ENCODE assay signal across 8 cellular contexts in genomic region chr1:34984435-34985062, GRCh38. TPM values are rescaled to one million over a fixed set of nuclear protein-coding genes. Genes with fewer than 3 reads are reported as not detected.
DNase-seq lines count a peak whose midpoint lies in the region; ATAC-seq and TF ChIP-seq lines count a peak whose summit lies in the region.

No MANE protein-coding gene starts in this region.

- H3K4me3 Mint-ChIP-seq in neural crest cell: peak overlapping the region; percentile 97

- H3K36me3 Mint-ChIP-seq in neural crest cell (ENCODE audit: low read depth): no peaks in the 10 kb centered on the region

- no peaks in the 10 kb centered on the region for H3K9me3 Mint-ChIP-seq in neural crest cell

- TF ChIP-seq CTCF in AG09319 (IDR thresholded peaks at IDR 0.05; ENCODE audit: low read depth, low read length) (no peak), GM12865 (IDR thresholded peaks at IDR 0.05; ENCODE audit: insufficient read depth, low read depth, low read length, missing control alignments) (no peak), WI38 (IDR thresholded peaks at IDR 0.05; ENCODE audit: low read depth, low read length) (no peak), foreskin fibroblast (IDR thresholded peaks at IDR 0.05; ENCODE audit: low read depth, low read length) (no peak), neural crest cell (conservative IDR thresholded peaks at IDR 0.05) (no peak)

- ATAC-seq in HG03378 (IDR thresholded peaks at IDR 0.05; ENCODE audit: unreplicated experiment): no peak

- DNase-seq in AG09319 (ENCODE audit: extremely low read depth, low read depth) (peak; percentile 2), GM12865 (ENCODE audit: low read depth) (peak; percentile 18), HT1080 (ENCODE audit: low read depth) (peak; percentile 23), foreskin fibroblast (peak; percentile 52 to 80), neural crest cell (ENCODE audit: low read depth, low spot score) (no peak), NCI-H2171 (lab: John Stamatoyannopoulos, UW) (no peak)

- no peaks in the 10 kb centered on the region for H3K27me3 Mint-ChIP-seq in neural crest cell (ENCODE audit: low read depth)

- H3K4me3 ChIP-seq in GM12865 (ENCODE audit: low read depth, low read length): peak overlapping the region; percentile 75
- H3K4me3 ChIP-seq in WI38 (ENCODE audit: low read depth, low read length): peak overlapping the region; percentile 71
- peak overlapping the region; percentile 78 to 79 for H3K4me3 ChIP-seq in foreskin fibroblast (ENCODE audit: low read depth in 1 of 2, low read length in 2 of 2)

- peaks cover 8% of the 10 kb centered on the region for H3K4me1 Mint-ChIP-seq in neural crest cell

- peak overlapping the region; percentile 88 for H3K27ac Mint-ChIP-seq in neural crest cell (ENCODE audit: unreplicated experiment)

RNA-seq across cellular contexts. Expression of gene TMEM35B, which starts 0.6 kb away (rescaled TPM):
- 22.1 and 31.2 TPM in 2 replicates for total RNA-seq in HT1080 (2014; rRNA removed; shearing (Covaris generic))
- polyA plus RNA-seq in HT1080 (2015; cell fraction: cytosol; rRNA removed): 44.4 and 46.0 TPM in 2 replicates
- polyA plus RNA-seq in HT1080 (2015; cell fraction: nucleus; rRNA removed): 29.0 and 34.8 TPM in 2 replicates
- 3.6 and 3.9 TPM in 2 replicates for total RNA-seq in neural crest cell

RNA-seq across cellular contexts. Expression of gene ZMYM6, which starts 47.2 kb away (rescaled TPM):
- 4.6 and 6.6 TPM in 2 replicates for total RNA-seq in HT1080 (2014; rRNA removed; shearing (Covaris generic))
- 10.2 and 11.6 TPM in 2 replicates for polyA plus RNA-seq in HT1080 (2015; cell fraction: cytosol; rRNA removed)
- 27.1 and 31.7 TPM in 2 replicates for polyA plus RNA-seq in HT1080 (2015; cell fraction: nucleus; rRNA removed)
- 19.2 and 23.2 TPM in 2 replicates for total RNA-seq in neural crest cell

RNA-seq across cellular contexts. Expression of gene DLGAP3, which starts 55.1 kb away (rescaled TPM):
- 0.05 and 0.13 TPM in 2 replicates for total RNA-seq in HT1080 (2014; rRNA removed; shearing (Covaris generic))
- polyA plus RNA-seq in HT1080 (2015; cell fraction: cytosol; rRNA removed): 0.19 TPM in 2 replicates
- polyA plus RNA-seq in HT1080 (2015; cell fraction: nucleus; rRNA removed): 0.08 and 0.26 TPM in 2 replicates
- total RNA-seq in neural crest cell: 4.7 and 5.0 TPM in 2 replicates

Comparison
In these comparisons a context has a peak if more than half of its experiments do, and no peak if none do; other contexts are left out.
1. DNase-seq: peak in AG09319 (single experiment), GM12865 (single experiment), HT1080 (single experiment) and foreskin fibroblast (2 of 2); none in neural crest cell (single experiment) and NCI-H2171 (single experiment).
2. Peak in every context shown above with its lines, with median percentiles within 50 percentile points of each other: H3K4me3 ChIP-seq.